ENCODE assay signal across 21 cellular contexts in the genomic region with DNA sequence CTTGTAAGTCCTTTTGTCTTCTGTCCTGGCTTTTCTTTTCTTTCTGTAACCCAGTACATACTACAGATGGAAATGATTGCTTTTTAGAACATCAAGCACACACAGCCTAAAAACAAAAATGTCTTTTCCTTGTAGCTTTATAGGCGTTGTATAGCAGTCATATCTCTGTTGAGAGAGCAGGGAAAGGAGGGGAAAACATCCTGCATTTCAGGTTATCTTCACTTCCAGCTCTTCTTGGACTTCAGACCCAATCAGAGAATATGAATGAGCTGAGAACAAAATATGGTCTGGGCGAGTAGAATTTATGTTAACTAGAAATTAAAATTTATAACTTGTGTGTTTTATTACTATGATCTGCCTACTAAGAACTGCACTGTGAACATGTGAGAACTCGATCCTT. TPM values are rescaled to one million over a fixed set of nuclear protein-coding genes. Genes with fewer than 3 reads are reported as not detected.
A peak's percentile ranks its signal among the peaks of the same experiment; 100 is the strongest.
DNase-seq lines count a peak whose midpoint lies in the region; ATAC-seq, FAIRE-seq and TF ChIP-seq lines count a peak whose summit lies in the region.
"Had no signal": no experiment of that assay in that cellular context is flagged by ENCODE, and none has a peak within 500 bp of the region (broad histone marks: within the 10 kb centered on the region; RNA-seq: fewer than 3 reads in every experiment).

No MANE protein-coding gene starts in this region.

- no peak for DNase-seq in right lobe of liver
- no peak for DNase-seq in HepG2 (ENCODE audit: low spot score)
- no peak for DNase-seq in activated B cell treated with CpG ODN at 0.5 μM for 24 hours
- no peak for DNase-seq in left lobe of liver (ENCODE audit: low spot score)
- no peak for DNase-seq in transverse colon
- DNase-seq in COR-L47 (lab: John Stamatoyannopoulos, UW): no peak
- DNase-seq in suprapubic skin (ENCODE audit: low spot score in 2 of 2): no peak
- DNase-seq: CD8-positive, alpha-beta T cell; DMS79; GM23248; NCI-H1092 treated with DMSO at 0.1 percent for 48 hours; NCI-H146; NCI-H2081 treated with DMSO at 0.1 percent for 48 hours; NCI-H345; NCI-H524 treated with DMSO at 0.1 percent for 48 hours; SHP77 treated with DMSO at 0.1 percent for 48 hours; SK-N-SH had no signal

- peak overlapping the region in 1 of 3 donors; percentile 9 for H3K27ac ChIP-seq in right lobe of liver
- no peak overlapping the region for H3K27ac ChIP-seq in HepG2 (ENCODE audit: extremely low read length, insufficient read depth, low read length)
- peak overlapping the region; percentile 75 to 78 (median 76) for H3K27ac ChIP-seq in transverse colon
- no peak overlapping the region for H3K27ac ChIP-seq in suprapubic skin
- H3K27ac ChIP-seq: BLaER1, GM23248 had no signal

- no peak overlapping the region for H3K9ac ChIP-seq in HepG2 (ENCODE audit: insufficient read depth, low read depth, low read length)
- H3K9ac ChIP-seq: BLaER1, GM23248, SK-N-SH had no signal

- H3K4me1 Mint-ChIP-seq in activated B cell treated with CpG ODN at 0.5 μM for 24 hours: peaks cover 7% of the 10 kb centered on the region

- TF ChIP-seq EP300 in HepG2 (IDR thresholded peaks at IDR 0.05; ENCODE audit: low read depth in 2 of 2, low read length in 2 of 2) (no peak), HepG2 (CRISPR knock-in tag; IDR thresholded peaks at IDR 0.05; ENCODE audit: borderline replicate concordance) (no peak), transverse colon (IDR thresholded peaks at IDR 0.05; ENCODE audit: low read depth) (no peak), suprapubic skin (IDR thresholded peaks at IDR 0.05) (no peak)

- ATAC-seq in right lobe of liver (peak in 3 of 4 donors; percentile 11 to 20 (median 16)), HepG2 (no peak), activated B cell treated with CpG ODN at 0.5 μM for 24 hours (ENCODE audit: low read depth) (no peak), left lobe of liver (peak; percentile 24), HG03039 (IDR thresholded peaks at IDR 0.05; ENCODE audit: unreplicated experiment) (no peak)
- ATAC-seq: CD8-positive, alpha-beta T cell had no signal

- intact Hi-C loops in right lobe of liver (cut with DNase I) (no loop called here), HepG2 (cut with micrococcal nuclease; ENCODE audit: unreplicated experiment) (no loop called here), activated B cell treated with CpG ODN at 0.5 μM for 24 hours (cut with micrococcal nuclease) (no loop called here), transverse colon (cut with DNase I; ENCODE audit: low total_unique reads) (no loop called here)

- BruUV-seq in HepG2 (replicated peaks; lab: Mats Ljungman, UMichigan): no TSS peak

- no peaks in the 10 kb centered on the region for H4K20me1 ChIP-seq in HepG2 (ENCODE audit: insufficient read depth, low read length)
- H4K20me1 ChIP-seq: BLaER1 had no signal

- no peaks in the 10 kb centered on the region for H3K27me3 ChIP-seq in right lobe of liver
- H3K27me3 ChIP-seq in HepG2 (ENCODE audit: control insufficient read depth in 1 of 2, insufficient read depth in 2 of 2, low read length in 2 of 2): no peaks in the 10 kb centered on the region
- no peaks in the 10 kb centered on the region for H3K27me3 ChIP-seq in transverse colon
- no peaks in the 10 kb centered on the region for H3K27me3 ChIP-seq in suprapubic skin
- H3K27me3 ChIP-seq: BLaER1 had no signal

- peak overlapping the region; percentile 18 for H3K27ac Mint-ChIP-seq in activated B cell treated with CpG ODN at 0.5 μM for 24 hours
- H3K27ac Mint-ChIP-seq: CD8-positive, alpha-beta T cell had no signal

- no peak for FAIRE-seq in HepG2 (lab: Jason Lieb, UNC)
- FAIRE-seq: D721Med had no signal

- H3K36me3 Mint-ChIP-seq in activated B cell treated with CpG ODN at 0.5 μM for 24 hours (ENCODE audit: low read depth): peaks cover 39% of the 10 kb centered on the region

- H3K4me2 ChIP-seq in HepG2 (ENCODE audit: low read depth, low read length): no peak overlapping the region
- H3K4me2 ChIP-seq: BLaER1, SK-N-SH had no signal

- 54% methylated on average over 3 of the region's 3 CpGs for WGBS in right lobe of liver (ENCODE audit: insufficient coverage, low coverage, low lambda C conversion rate, missing lambda C conversion rate)
- 97% methylated on average over 3 of the region's 3 CpGs for WGBS in HepG2 (ENCODE audit: low lambda C conversion rate)
- WGBS in transverse colon (ENCODE audit: low coverage in 1 of 2), 2 donors: 47 to 63% methylated on average over 3 of the region's 3 CpGs
- 91% methylated on average over 3 of the region's 3 CpGs for WGBS in suprapubic skin

- H3K9me3 ChIP-seq in right lobe of liver: peaks cover 0 to 3% (median 0%) of the 10 kb centered on the region in 4 donors
- H3K9me3 ChIP-seq in HepG2 (ENCODE audit: low read length): peaks cover 12% of the 10 kb centered on the region
- H3K9me3 ChIP-seq in transverse colon: no peaks in the 10 kb centered on the region
- H3K9me3 ChIP-seq in suprapubic skin: no peaks in the 10 kb centered on the region
- H3K9me3 ChIP-seq: HAP-1, SK-N-SH had no signal

- H3K79me2 ChIP-seq in HepG2 (ENCODE audit: insufficient read depth, low read length): no peaks in the 10 kb centered on the region

- H3K4me1 ChIP-seq in right lobe of liver (peaks cover 0 to 18% (median 5%) of the 10 kb centered on the region in 4 donors), HepG2 (ENCODE audit: insufficient read depth, low read length) (peaks cover 14% of the 10 kb centered on the region), transverse colon (peaks cover 0 to 54% (median 23%) of the 10 kb centered on the region in 4 donors), suprapubic skin (no peaks in the 10 kb centered on the region)
- H3K4me1 ChIP-seq: BLaER1 had no signal

- TF ChIP-seq CTCF in right lobe of liver (IDR thresholded peaks at IDR 0.05): no peak
- no peak for TF ChIP-seq CTCF in HepG2 (CRISPR knock-in tag; IDR thresholded peaks at IDR 0.05)
- no peak for TF ChIP-seq CTCF in activated B cell treated with CpG ODN at 0.5 μM for 24 hours (IDR thresholded peaks at IDR 0.05)
- TF ChIP-seq CTCF in transverse colon (IDR thresholded peaks at IDR 0.05): no peak
- no peak for TF ChIP-seq CTCF in suprapubic skin (IDR thresholded peaks at IDR 0.05)

- no peak overlapping the region for H3K4me3 Mint-ChIP-seq in activated B cell treated with CpG ODN at 0.5 μM for 24 hours
- H3K4me3 Mint-ChIP-seq: CD8-positive, alpha-beta T cell had no signal

- H3K9me3 Mint-ChIP-seq in activated B cell treated with CpG ODN at 0.5 μM for 24 hours: no peaks in the 10 kb centered on the region

- CTCF ChIA-PET in HepG2 (lab: Yijun Ruan, JAX; ENCODE audit: low intra/inter-chr PET ratio, low total read pairs): no interaction called here
- CTCF ChIA-PET in activated B cell treated with CpG ODN at 0.5 μM for 24 hours (lab: Charles Lee): interaction anchor here (0.7 kb wide), 1 partner anchor 24 kb away, joined by 3 read pairs; no protein-coding TSS in a partner anchor

- in situ Hi-C loops in HepG2 (cut with HindIII; ENCODE audit: extremely low pct_ligation_motif_present, low pct_unique_long_range_greater_than_20kb) (no loop called here), transverse colon (cut with MboI; ENCODE audit: low pct_ligation_motif_present in 1 of 4, low pct_unique_long_range_greater_than_20kb in 1 of 4, low sequenced_read_pairs in 3 of 4) (no loop called here)

- no peak for TF ChIP-seq RAD21 in HepG2 (CRISPR knock-in tag; IDR thresholded peaks at IDR 0.05)

- no peak overlapping the region for H3K4me3 ChIP-seq in right lobe of liver
- no peak overlapping the region for H3K4me3 ChIP-seq in HepG2 (replicated peaks in 1 of 3; ENCODE audit: insufficient read depth in 1 of 3, low read depth in 2 of 3, low read length in 3 of 3)
- no peak overlapping the region for H3K4me3 ChIP-seq in transverse colon
- no peak overlapping the region for H3K4me3 ChIP-seq in suprapubic skin
- H3K4me3 ChIP-seq: BLaER1, GM23248, HAP-1 had no signal

- no peaks in the 10 kb centered on the region for H3K27me3 Mint-ChIP-seq in activated B cell treated with CpG ODN at 0.5 μM for 24 hours

- H3K36me3 ChIP-seq in right lobe of liver (peaks cover 0 to 15% (median 6%) of the 10 kb centered on the region in 4 donors), HepG2 (replicated peaks in 1 of 2; ENCODE audit: control insufficient read depth in 1 of 2, insufficient read depth in 2 of 2, low read length in 2 of 2) (peaks cover 3 to 18% of the 10 kb centered on the region in 2 experiments; a peak in 4 of 5 replicates), transverse colon (peaks cover 0 to 13% (median 3%) of the 10 kb centered on the region in 4 donors), suprapubic skin (peaks cover 30% of the 10 kb centered on the region)

- POLR2A ChIA-PET in HepG2 (lab: Yijun Ruan, JAX): no interaction called here
- POLR2A ChIA-PET in activated B cell treated with CpG ODN at 0.5 μM for 24 hours (lab: Charles Lee): no interaction called here

- TF ChIP-seq POLR2A in right lobe of liver (IDR thresholded peaks at IDR 0.05): no peak
- TF ChIP-seq POLR2A in HepG2 (IDR thresholded peaks at IDR 0.05; ENCODE audit: insufficient read depth in 1 of 2, low read depth in 2 of 2, low read length in 2 of 2): no peak
- TF ChIP-seq POLR2A in transverse colon (IDR thresholded peaks at IDR 0.05): no peak
- TF ChIP-seq POLR2A in suprapubic skin (IDR thresholded peaks at IDR 0.05): no peak

- H2AFZ ChIP-seq in HepG2 (ENCODE audit: low read length): no peak overlapping the region
- H2AFZ ChIP-seq: GM23248 had no signal

RNA-seq across cellular contexts. Expression of gene TMEM60, which starts 14.7 kb away (rescaled TPM):
- total RNA-seq in right lobe of liver (10 to 100 TPM in 1 of 6 experiments, 1 to 10 TPM in 5; 6.6 to 10.4 (median 8.0) TPM), HepG2 (2016; rRNA removed; fragmentation: Illumina TruSeq; extraction: Trizol) (25.6 and 26.9 TPM in 2 replicates), activated B cell treated with CpG ODN at 0.5 μM for 24 hours (15.3 and 16.3 TPM in 2 replicates), left lobe of liver (5.3 TPM), transverse colon (10 to 100 TPM in 2 of 4 donors, 1 to 10 TPM in 2; 3.4 to 15.7 (median 9.5) TPM), suprapubic skin (10 to 100 TPM in 2 of 4 donors, 1 to 10 TPM in 2; 8.3 to 13.5 (median 10.8) TPM)
- total RNA-seq in HepG2 (2016; cell fraction: cytosol; rRNA removed; fragmentation: Illumina TruSeq; extraction: Trizol; ENCODE audit: low read depth): 17.9 and 19.9 TPM in 2 replicates
- 26.6 and 27.6 TPM in 2 replicates for total RNA-seq in HepG2 (2016; cell fraction: insoluble cytoplasmic fraction; rRNA removed; fragmentation: Illumina TruSeq; extraction: Trizol)
- 31.1 and 33.1 TPM in 2 replicates for total RNA-seq in HepG2 (2016; cell fraction: membrane; rRNA removed; fragmentation: Illumina TruSeq; extraction: Trizol)
- total RNA-seq in HepG2 (2016; cell fraction: nucleus; rRNA removed; fragmentation: Illumina TruSeq; extraction: Trizol): 15.4 and 16.4 TPM in 2 replicates
- polyA plus RNA-seq in HepG2 (2011; rRNA removed): 20.8 and 27.7 TPM in 2 replicates
- polyA plus RNA-seq in HepG2 (2011; cell fraction: cytosol; rRNA removed): 12.3 and 20.7 TPM in 2 replicates
- polyA plus RNA-seq in HepG2 (2011; cell fraction: nucleus; rRNA removed): 3.3 and 4.4 TPM in 2 replicates
- polyA plus RNA-seq in HepG2 (2012): 20.8 and 25.5 TPM in 2 replicates
- polyA plus RNA-seq in HepG2 (2016; cell fraction: cytosol; fragmentation: Illumina TruSeq; extraction: Trizol; ENCODE audit: low read depth): 18.6 and 27.4 TPM in 2 replicates
- polyA plus RNA-seq in HepG2 (2016; cell fraction: insoluble cytoplasmic fraction; fragmentation: Illumina TruSeq; extraction: Trizol; ENCODE audit: low read depth): 32.4 and 33.8 TPM in 2 replicates
- 30.4 and 37.5 TPM in 2 replicates for polyA plus RNA-seq in HepG2 (2016; cell fraction: membrane; fragmentation: Illumina TruSeq; extraction: Trizol; ENCODE audit: low read depth)
- polyA plus RNA-seq in HepG2 (2016; cell fraction: nucleus; fragmentation: Illumina TruSeq; extraction: Trizol; ENCODE audit: insufficient read depth, low read depth): 23.7 and 24.2 TPM in 2 replicates
- 6.9 and 8.6 TPM in 2 replicates for polyA minus RNA-seq in HepG2 (2011; rRNA and poly(A)+ RNA removed; ENCODE audit: low replicate concordance)
- 5.4 and 6.6 TPM in 2 replicates for polyA minus RNA-seq in HepG2 (2011; cell fraction: cytosol; rRNA and poly(A)+ RNA removed)
- polyA minus RNA-seq in HepG2 (2011; cell fraction: nucleus; rRNA and poly(A)+ RNA removed): 3.6 and 5.1 TPM in 2 replicates

RNA-seq across cellular contexts. Expression of gene PHTF2, which starts 15.0 kb away (rescaled TPM):
- total RNA-seq in right lobe of liver: 1 to 10 TPM; 2.4 to 6.8 (median 5.5) TPM
- 9.2 and 10.2 TPM in 2 replicates for total RNA-seq in HepG2 (2016; rRNA removed; fragmentation: Illumina TruSeq; extraction: Trizol)
- 1.7 and 2.2 TPM in 2 replicates for total RNA-seq in HepG2 (2016; cell fraction: cytosol; rRNA removed; fragmentation: Illumina TruSeq; extraction: Trizol; ENCODE audit: low read depth)
- total RNA-seq in HepG2 (2016; cell fraction: insoluble cytoplasmic fraction; rRNA removed; fragmentation: Illumina TruSeq; extraction: Trizol): 7.8 and 9.8 TPM in 2 replicates
- 6.1 and 6.8 TPM in 2 replicates for total RNA-seq in HepG2 (2016; cell fraction: membrane; rRNA removed; fragmentation: Illumina TruSeq; extraction: Trizol)
- 13.9 and 15.6 TPM in 2 replicates for total RNA-seq in HepG2 (2016; cell fraction: nucleus; rRNA removed; fragmentation: Illumina TruSeq; extraction: Trizol)
- 4.3 and 7.4 TPM in 2 replicates for polyA plus RNA-seq in HepG2 (2011; rRNA removed)
- polyA plus RNA-seq in HepG2 (2011; cell fraction: cytosol; rRNA removed): 2.8 and 3.6 TPM in 2 replicates
- polyA plus RNA-seq in HepG2 (2011; cell fraction: nucleus; rRNA removed): 2.2 and 3.6 TPM in 2 replicates
- 4.2 and 5.9 TPM in 2 replicates for polyA plus RNA-seq in HepG2 (2012)
- polyA plus RNA-seq in HepG2 (2016; cell fraction: cytosol; fragmentation: Illumina TruSeq; extraction: Trizol; ENCODE audit: low read depth): 1.4 and 1.7 TPM in 2 replicates
- polyA plus RNA-seq in HepG2 (2016; cell fraction: insoluble cytoplasmic fraction; fragmentation: Illumina TruSeq; extraction: Trizol; ENCODE audit: low read depth): 4.1 and 4.6 TPM in 2 replicates
- polyA plus RNA-seq in HepG2 (2016; cell fraction: membrane; fragmentation: Illumina TruSeq; extraction: Trizol; ENCODE audit: low read depth): 2.7 TPM in 2 replicates
- polyA plus RNA-seq in HepG2 (2016; cell fraction: nucleus; fragmentation: Illumina TruSeq; extraction: Trizol; ENCODE audit: insufficient read depth, low read depth): 12.9 and 13.8 TPM in 2 replicates
- 5.8 and 9.3 TPM in 2 replicates for polyA minus RNA-seq in HepG2 (2011; rRNA and poly(A)+ RNA removed; ENCODE audit: low replicate concordance)
- polyA minus RNA-seq in HepG2 (2011; cell fraction: cytosol; rRNA and poly(A)+ RNA removed): 6.3 and 7.1 TPM in 2 replicates
- 16.0 and 16.5 TPM in 2 replicates for polyA minus RNA-seq in HepG2 (2011; cell fraction: nucleus; rRNA and poly(A)+ RNA removed)
- 31.4 and 38.9 TPM in 2 replicates for total RNA-seq in activated B cell treated with CpG ODN at 0.5 μM for 24 hours
- 3.3 TPM for total RNA-seq in left lobe of liver
- total RNA-seq in transverse colon: 10 to 100 TPM; 14.5 to 28.6 (median 24.1) TPM
- 10 to 100 TPM in 3 of 4 donors, 1 to 10 TPM in 1; 9.6 to 33.7 (median 15.7) TPM for total RNA-seq in suprapubic skin

Comparison
In these comparisons a context has a peak if more than half of its experiments do, and no peak if none do; other contexts are left out.
1. ATAC-seq: peak in right lobe of liver (3 of 4) and left lobe of liver (single experiment); none in HepG2 (single experiment), activated B cell treated with CpG ODN at 0.5 μM for 24 hours (single experiment) and HG03039 (single experiment).
2. H3K27ac ChIP-seq: peak in transverse colon (4 of 4); none in HepG2 (single experiment) and suprapubic skin (single experiment).